9 cellular contexts compared by ENCODE assay signal in genomic region chr3:29693863-29694262, GRCh38.
DNase-seq lines count a peak whose midpoint lies in the region; TF ChIP-seq lines count a peak whose summit lies in the region.
"Had no signal": no experiment of that assay in that cellular context is flagged by ENCODE, and none has a peak within 500 bp of the region (broad histone marks: within the 10 kb centered on the region; RNA-seq: fewer than 3 reads in every experiment).

No MANE protein-coding gene starts in this region.

- CTCF ChIA-PET in Calu3 (lab: Charles Lee) = no interaction called here

- H2BK5ac ChIP-seq in neuronal stem cell (ENCODE audit: low read length) = no peak overlapping the region

- no CpG with 5 or more reads among the region's 1 CpG for WGBS in neuronal stem cell (ENCODE audit: extremely low coverage in 2 of 2, insufficient read length in 2 of 2, insufficient replicate concordance in 1 of 2), 2 donors

- H3K4me3 Mint-ChIP-seq in Calu3 (ENCODE audit: low read depth, unreplicated experiment) (no peak overlapping the region), CD14-positive monocyte (no peak overlapping the region)

- H3K27me3 Mint-ChIP-seq in Calu3 (ENCODE audit: unreplicated experiment) (no peaks in the 10 kb centered on the region), CD14-positive monocyte (ENCODE audit: low read depth in 3 of 3) (peaks cover 0 to 2% (median 0%) of the 10 kb centered on the region in 3 donors)

- H3K36me3 Mint-ChIP-seq in Calu3 (ENCODE audit: insufficient read depth, unreplicated experiment) (peaks cover 6% of the 10 kb centered on the region), CD14-positive monocyte (no peaks in the 10 kb centered on the region)

- no peaks in the 10 kb centered on the region for H3K9me3 ChIP-seq in SJSA1 (replicated peaks)
- no peaks in the 10 kb centered on the region for H3K9me3 ChIP-seq in neuronal stem cell (replicated peaks in 1 of 2; ENCODE audit: control insufficient read depth in 2 of 2, insufficient read depth in 1 of 2, low read depth in 1 of 2, low read length in 2 of 2)
- H3K9me3 ChIP-seq in BE2C = no peaks in the 10 kb centered on the region

- TF ChIP-seq CTCF in Calu3 (IDR thresholded peaks at IDR 0.05; ENCODE audit: unreplicated experiment) (no peak), fibroblast of the aortic adventitia (IDR thresholded peaks at IDR 0.05; ENCODE audit: insufficient read depth, low read length) (no peak), BE2C (IDR thresholded peaks at IDR 0.05; ENCODE audit: low read depth, low read length) (no peak), CD14-positive monocyte (IDR thresholded peaks at IDR 0.05) (no peak)

- no peak overlapping the region for H2BK15ac ChIP-seq in neuronal stem cell (ENCODE audit: low read length)

- no peak overlapping the region for H3K18ac ChIP-seq in neuronal stem cell (ENCODE audit: low read length)

- no peak overlapping the region for H2BK12ac ChIP-seq in neuronal stem cell (ENCODE audit: low read length)

- no TSS peak for BruUV-seq in Calu3 (replicated peaks; lab: Mats Ljungman, UMichigan)

- no peak overlapping the region for H4K8ac ChIP-seq in neuronal stem cell (ENCODE audit: low read depth, low read length)

- peak overlapping the region; percentile 12 for H2AFZ ChIP-seq in neuronal stem cell (ENCODE audit: low read length)

- intact Hi-C loops in Calu3 (cut with micrococcal nuclease; ENCODE audit: unreplicated experiment) (loop anchor here (5.0 kb wide), 1 partner anchor 63 kb away; no protein-coding TSS in a partner anchor), CD14-positive monocyte (cut with micrococcal nuclease) (no loop called here)

- H3K27ac Mint-ChIP-seq in Calu3 (ENCODE audit: unreplicated experiment) = peak overlapping the region; percentile 66
- no peak overlapping the region for H3K27ac Mint-ChIP-seq in CD14-positive monocyte

- H3K4me3 ChIP-seq in SJSA1 (no peak overlapping the region), fibroblast of the aortic adventitia (ENCODE audit: low read depth, low read length) (no peak overlapping the region), neuronal stem cell (ENCODE audit: low read length in 2 of 2) (no peak overlapping the region), BE2C (ENCODE audit: low read depth, low read length) (no peak overlapping the region)

- H3K14ac ChIP-seq in neuronal stem cell (ENCODE audit: low read length) = no peak overlapping the region

- H3K27me3 ChIP-seq in SJSA1 (replicated peaks) = no peaks in the 10 kb centered on the region
- no peaks in the 10 kb centered on the region for H3K27me3 ChIP-seq in neuronal stem cell (ENCODE audit: control insufficient read depth in 3 of 3, insufficient read depth in 3 of 3, low read depth in 1 of 3, low read length in 3 of 3)
- no peaks in the 10 kb centered on the region for H3K27me3 ChIP-seq in BE2C

- H3K4me1 Mint-ChIP-seq in Calu3 (ENCODE audit: low read depth, unreplicated experiment) (peaks cover 16% of the 10 kb centered on the region), CD14-positive monocyte (peaks cover 17% of the 10 kb centered on the region)

- no peak overlapping the region for H3K4me2 ChIP-seq in neuronal stem cell (ENCODE audit: insufficient read depth, low read length, poor library complexity, severe bottlenecking)

- H3K27ac ChIP-seq in SJSA1 (peak overlapping the region; percentile 96), neuronal stem cell (replicated peaks; ENCODE audit: low read length) (no peak overlapping the region)

- peaks cover 61% of the 10 kb centered on the region for H3K4me1 ChIP-seq in SJSA1 (replicated peaks)
- peaks cover 3 to 21% of the 10 kb centered on the region in 2 donors for H3K4me1 ChIP-seq in neuronal stem cell (ENCODE audit: control insufficient read depth in 2 of 2, insufficient read depth in 1 of 2, low read depth in 1 of 2, low read length in 2 of 2)
- no peaks in the 10 kb centered on the region for H3K4me1 ChIP-seq in BE2C

- H3K9me3 Mint-ChIP-seq in Calu3 (ENCODE audit: low read depth, unreplicated experiment) = no peaks in the 10 kb centered on the region
- peaks cover 0 to 5% (median 0%) of the 10 kb centered on the region in 7 donors for H3K9me3 Mint-ChIP-seq in CD14-positive monocyte

- DNase-seq in Calu3 (peak; percentile 26), SJSA1 (ENCODE audit: low read depth in 1 of 2, low spot score in 2 of 2) (peak; percentile 85 to 90), fibroblast of the aortic adventitia (ENCODE audit: low read depth) (peak; percentile 97), neuronal stem cell (ENCODE audit: low spot score) (peak; percentile 58), BE2C (no peak), DMS79 (lab: John Stamatoyannopoulos, UW) (no peak), CD14-positive monocyte (ENCODE audit: low spot score) (no peak)
- no peak for DNase-seq in activated CD4-positive, alpha-beta T cell treated with anti-CD3 and anti-CD28 coated beads for 4 hours
- DNase-seq: activated CD4-positive, CD25-positive, alpha-beta regulatory T cell treated with anti-CD3 and anti-CD28 coated beads, Interleukin-2, amount 50 U/mL, for 72 hours had no signal

- no peak overlapping the region for H3K9ac ChIP-seq in neuronal stem cell (ENCODE audit: low read depth, low read length, poor library complexity)

- H3K36me3 ChIP-seq in SJSA1 (peaks cover 3% of the 10 kb centered on the region; the same call in 1 of the 2 replicates), neuronal stem cell (replicated peaks in 1 of 2; ENCODE audit: control insufficient read depth in 2 of 2, insufficient read depth in 2 of 2, low read length in 2 of 2) (no peaks in the 10 kb centered on the region), BE2C (no peaks in the 10 kb centered on the region)

- H2AK5ac ChIP-seq in neuronal stem cell (ENCODE audit: low read depth, low read length) = no peak overlapping the region

- no peak overlapping the region for H3K4ac ChIP-seq in neuronal stem cell (ENCODE audit: low read length)

- no peak overlapping the region for H3K23ac ChIP-seq in neuronal stem cell (ENCODE audit: low read depth, low read length, poor library complexity)

- H2BK120ac ChIP-seq in neuronal stem cell (ENCODE audit: low read depth, low read length) = no peak overlapping the region

- H3K79me1 ChIP-seq in neuronal stem cell (ENCODE audit: low read depth, low read length) = no peaks in the 10 kb centered on the region

- no peak overlapping the region for H4K91ac ChIP-seq in neuronal stem cell (ENCODE audit: low read depth, low read length, poor library complexity)

Comparison
In these comparisons a context has a peak if more than half of its experiments do, and no peak if none do; other contexts are left out.
1. DNase-seq: peak in Calu3 (single experiment), SJSA1 (2 of 2), fibroblast of the aortic adventitia (single experiment) and neuronal stem cell (single experiment); none in BE2C (single experiment), DMS79 (single experiment), activated CD4-positive, alpha-beta T cell treated with anti-CD3 and anti-CD28 coated beads for 4 hours (0 of 2) and CD14-positive monocyte (single experiment).